Comparison of ENCODE assay signal across 1 cellular context in the genomic region with DNA sequence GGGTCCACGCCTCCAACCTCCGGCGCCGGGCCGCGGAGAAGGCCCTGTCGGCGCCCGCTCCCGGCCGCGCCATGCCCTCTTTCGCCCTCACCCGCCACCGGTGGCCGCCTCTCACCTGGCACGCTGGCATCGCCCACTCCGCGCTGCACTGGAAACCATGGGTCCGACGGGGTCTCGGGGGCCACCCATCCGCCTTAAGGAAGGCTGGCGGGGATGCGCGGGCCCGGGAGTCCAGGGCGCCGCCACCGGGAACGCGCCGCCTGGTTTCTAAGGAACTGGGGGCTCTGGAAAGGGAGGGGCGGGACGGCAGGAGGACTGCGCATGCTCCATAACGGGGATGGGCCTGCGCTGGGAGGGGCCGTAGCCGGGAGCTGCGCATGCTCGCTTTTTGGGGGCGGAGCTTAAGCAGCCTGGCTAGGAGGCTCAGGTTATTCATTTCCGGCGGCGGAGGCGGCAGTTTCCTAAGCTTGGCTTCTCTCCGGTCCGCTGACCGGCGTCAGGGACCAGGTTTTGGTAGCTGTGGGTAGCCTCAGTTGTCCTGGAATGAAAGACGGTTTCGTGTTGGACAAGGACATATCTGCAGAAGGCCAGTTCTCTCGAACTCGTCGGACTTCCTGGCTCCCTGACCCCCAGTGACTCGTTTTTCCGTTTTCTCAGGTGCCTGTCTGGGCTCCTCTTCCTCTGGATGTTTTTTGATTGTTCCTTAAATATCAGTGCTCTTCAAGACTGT.
A peak's percentile ranks its signal among the peaks of the same experiment; 100 is the strongest.
TF ChIP-seq lines count a peak whose summit lies in the region.

A gene with protein sequence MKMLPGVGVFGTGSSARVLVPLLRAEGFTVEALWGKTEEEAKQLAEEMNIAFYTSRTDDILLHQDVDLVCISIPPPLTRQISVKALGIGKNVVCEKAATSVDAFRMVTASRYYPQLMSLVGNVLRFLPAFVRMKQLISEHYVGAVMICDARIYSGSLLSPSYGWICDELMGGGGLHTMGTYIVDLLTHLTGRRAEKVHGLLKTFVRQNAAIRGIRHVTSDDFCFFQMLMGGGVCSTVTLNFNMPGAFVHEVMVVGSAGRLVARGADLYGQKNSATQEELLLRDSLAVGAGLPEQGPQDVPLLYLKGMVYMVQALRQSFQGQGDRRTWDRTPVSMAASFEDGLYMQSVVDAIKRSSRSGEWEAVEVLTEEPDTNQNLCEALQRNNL (minus strand): TSS at position 269 of the 730 bp plus-strand sequence. CDS start 33,601 bp downstream, outside the sequence.

TF ChIP-seq in HepG2, 621 proteins besides CTCF, POLR2A, EP300 and RAD21 (continued from another document and continues in another):
- TF ChIP-seq, protein P1, sequence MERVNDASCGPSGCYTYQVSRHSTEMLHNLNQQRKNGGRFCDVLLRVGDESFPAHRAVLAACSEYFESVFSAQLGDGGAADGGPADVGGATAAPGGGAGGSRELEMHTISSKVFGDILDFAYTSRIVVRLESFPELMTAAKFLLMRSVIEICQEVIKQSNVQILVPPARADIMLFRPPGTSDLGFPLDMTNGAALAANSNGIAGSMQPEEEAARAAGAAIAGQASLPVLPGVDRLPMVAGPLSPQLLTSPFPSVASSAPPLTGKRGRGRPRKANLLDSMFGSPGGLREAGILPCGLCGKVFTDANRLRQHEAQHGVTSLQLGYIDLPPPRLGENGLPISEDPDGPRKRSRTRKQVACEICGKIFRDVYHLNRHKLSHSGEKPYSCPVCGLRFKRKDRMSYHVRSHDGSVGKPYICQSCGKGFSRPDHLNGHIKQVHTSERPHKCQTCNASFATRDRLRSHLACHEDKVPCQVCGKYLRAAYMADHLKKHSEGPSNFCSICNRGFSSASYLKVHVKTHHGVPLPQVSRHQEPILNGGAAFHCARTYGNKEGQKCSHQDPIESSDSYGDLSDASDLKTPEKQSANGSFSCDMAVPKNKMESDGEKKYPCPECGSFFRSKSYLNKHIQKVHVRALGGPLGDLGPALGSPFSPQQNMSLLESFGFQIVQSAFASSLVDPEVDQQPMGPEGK (CRISPR knock-in tag; IDR thresholded peaks at IDR 0.05): peak; percentile 98
- TF ChIP-seq THAP11 (CRISPR knock-in tag; IDR thresholded peaks at IDR 0.05) (peak; percentile 83), SMARCC2 (IDR thresholded peaks at IDR 0.05) (no peak), ZNF317 (CRISPR knock-in tag; IDR thresholded peaks at IDR 0.05) (peak; percentile 82), MZF1 (CRISPR knock-in tag; IDR thresholded peaks at IDR 0.05; ENCODE audit: borderline replicate concordance) (no peak), FOXJ3 (CRISPR knock-in tag; IDR thresholded peaks at IDR 0.05; ENCODE audit: borderline replicate concordance) (no peak), MBD4 (IDR thresholded peaks at IDR 0.05; ENCODE audit: borderline replicate concordance, low read length) (no peak), ZNF24 (IDR thresholded peaks at IDR 0.05) (no peak), ZC3H13 (CRISPR knock-in tag; IDR thresholded peaks at IDR 0.05) (peak; percentile 25), NFYB (CRISPR knock-in tag; IDR thresholded peaks at IDR 0.05) (no peak), TBL1XR1 (IDR thresholded peaks at IDR 0.05; ENCODE audit: borderline replicate concordance, low read length, partially characterized antibody) (no peak), ZNF761 (CRISPR knock-in tag; conservative IDR thresholded peaks at IDR 0.05) (no peak), ZNF790 (CRISPR knock-in tag; IDR thresholded peaks at IDR 0.05; ENCODE audit: borderline replicate concordance) (no peak; the same call in 1 of the 2 replicates), NR2F2 (IDR thresholded peaks at IDR 0.05; ENCODE audit: borderline replicate concordance, low read depth) (peak; percentile 12; the same call in 1 of the 2 replicates), FOXC1 (CRISPR knock-in tag; IDR thresholded peaks at IDR 0.05; ENCODE audit: borderline replicate concordance) (peak; percentile 56), GATAD2A (CRISPR knock-in tag; IDR thresholded peaks at IDR 0.05) (peak; percentile 13; the same call in 1 of the 2 replicates), ZNF724P (CRISPR knock-in tag; IDR thresholded peaks at IDR 0.05; ENCODE audit: borderline replicate concordance) (peak; percentile 66; the same call in 1 of the 2 replicates), HMG20A (CRISPR knock-in tag; IDR thresholded peaks at IDR 0.05; ENCODE audit: borderline replicate concordance) (no peak), ZNF703 (CRISPR knock-in tag; IDR thresholded peaks at IDR 0.05; ENCODE audit: borderline replicate concordance) (no peak), ZNF225 (CRISPR knock-in tag; IDR thresholded peaks at IDR 0.05) (peak; percentile 66; the same call in 1 of the 2 replicates), GATA4 (IDR thresholded peaks at IDR 0.05; ENCODE audit: borderline replicate concordance, low read depth) (peak; percentile 87; the same call in 1 of the 2 replicates), CCAR2 (optimal IDR thresholded peaks at IDR 0.05; ENCODE audit: low read depth, low read length) (no peak), EZH2 (conservative IDR thresholded peaks at IDR 0.05; ENCODE audit: low read depth, low read length) (no peak), ATAD3A (CRISPR knock-in tag; IDR thresholded peaks at IDR 0.05) (no peak), GFI1 (CRISPR knock-in tag; IDR thresholded peaks at IDR 0.05; ENCODE audit: borderline replicate concordance) (no peak; the same call in 1 of the 2 replicates), NR2F6 (IDR thresholded peaks at IDR 0.05) (no peak; the same call in 1 of the 2 replicates), NR2F6 (CRISPR knock-in tag; IDR thresholded peaks at IDR 0.05) (no peak; the same call in 1 of the 2 replicates), SP5 (CRISPR knock-in tag; IDR thresholded peaks at IDR 0.05; ENCODE audit: borderline replicate concordance, low read depth) (no peak), TSC22D2 (CRISPR knock-in tag; IDR thresholded peaks at IDR 0.05; ENCODE audit: borderline replicate concordance) (no peak; the same call in 1 of the 2 replicates), ETV6 (CRISPR knock-in tag; conservative IDR thresholded peaks at IDR 0.05) (0 out of 2 replicates have a peak, but pooled peaks have one; percentile 25), KMT2B (CRISPR knock-in tag; IDR thresholded peaks at IDR 0.05) (peak; percentile 93), ZNF432 (CRISPR knock-in tag; IDR thresholded peaks at IDR 0.05; ENCODE audit: borderline replicate concordance) (no peak), ZBTB7B (CRISPR knock-in tag; IDR thresholded peaks at IDR 0.05) (peak; percentile 72), SP1 (IDR thresholded peaks at IDR 0.05) (no peak), SP1 (CRISPR knock-in tag; IDR thresholded peaks at IDR 0.05) (peak; percentile 82), REPIN1 (CRISPR knock-in tag; IDR thresholded peaks at IDR 0.05; ENCODE audit: borderline replicate concordance, low read depth) (peak; percentile 39; the same call in 1 of the 2 replicates)
- TF ChIP-seq, protein P2, sequence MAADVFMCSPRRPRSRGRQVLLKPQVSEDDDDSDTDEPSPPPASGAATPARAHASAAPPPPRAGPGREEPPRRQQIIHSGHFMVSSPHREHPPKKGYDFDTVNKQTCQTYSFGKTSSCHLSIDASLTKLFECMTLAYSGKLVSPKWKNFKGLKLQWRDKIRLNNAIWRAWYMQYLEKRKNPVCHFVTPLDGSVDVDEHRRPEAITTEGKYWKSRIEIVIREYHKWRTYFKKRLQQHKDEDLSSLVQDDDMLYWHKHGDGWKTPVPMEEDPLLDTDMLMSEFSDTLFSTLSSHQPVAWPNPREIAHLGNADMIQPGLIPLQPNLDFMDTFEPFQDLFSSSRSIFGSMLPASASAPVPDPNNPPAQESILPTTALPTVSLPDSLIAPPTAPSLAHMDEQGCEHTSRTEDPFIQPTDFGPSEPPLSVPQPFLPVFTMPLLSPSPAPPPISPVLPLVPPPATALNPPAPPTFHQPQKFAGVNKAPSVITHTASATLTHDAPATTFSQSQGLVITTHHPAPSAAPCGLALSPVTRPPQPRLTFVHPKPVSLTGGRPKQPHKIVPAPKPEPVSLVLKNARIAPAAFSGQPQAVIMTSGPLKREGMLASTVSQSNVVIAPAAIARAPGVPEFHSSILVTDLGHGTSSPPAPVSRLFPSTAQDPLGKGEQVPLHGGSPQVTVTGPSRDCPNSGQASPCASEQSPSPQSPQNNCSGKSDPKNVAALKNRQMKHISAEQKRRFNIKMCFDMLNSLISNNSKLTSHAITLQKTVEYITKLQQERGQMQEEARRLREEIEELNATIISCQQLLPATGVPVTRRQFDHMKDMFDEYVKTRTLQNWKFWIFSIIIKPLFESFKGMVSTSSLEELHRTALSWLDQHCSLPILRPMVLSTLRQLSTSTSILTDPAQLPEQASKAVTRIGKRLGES (CRISPR knock-in tag; IDR thresholded peaks at IDR 0.05; ENCODE audit: borderline replicate concordance): no peak
- TF ChIP-seq, protein P3, sequence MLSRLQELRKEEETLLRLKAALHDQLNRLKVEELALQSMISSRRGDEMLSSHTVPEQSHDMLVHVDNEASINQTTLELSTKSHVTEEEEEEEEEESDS (CRISPR knock-in tag; IDR thresholded peaks at IDR 0.05; ENCODE audit: borderline replicate concordance): no peak
- TF ChIP-seq, protein P4, sequence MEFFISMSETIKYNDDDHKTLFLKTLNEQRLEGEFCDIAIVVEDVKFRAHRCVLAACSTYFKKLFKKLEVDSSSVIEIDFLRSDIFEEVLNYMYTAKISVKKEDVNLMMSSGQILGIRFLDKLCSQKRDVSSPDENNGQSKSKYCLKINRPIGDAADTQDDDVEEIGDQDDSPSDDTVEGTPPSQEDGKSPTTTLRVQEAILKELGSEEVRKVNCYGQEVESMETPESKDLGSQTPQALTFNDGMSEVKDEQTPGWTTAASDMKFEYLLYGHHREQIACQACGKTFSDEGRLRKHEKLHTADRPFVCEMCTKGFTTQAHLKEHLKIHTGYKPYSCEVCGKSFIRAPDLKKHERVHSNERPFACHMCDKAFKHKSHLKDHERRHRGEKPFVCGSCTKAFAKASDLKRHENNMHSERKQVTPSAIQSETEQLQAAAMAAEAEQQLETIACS (CRISPR knock-in tag; IDR thresholded peaks at IDR 0.05): peak; percentile 94
- TF ChIP-seq, protein P5, sequence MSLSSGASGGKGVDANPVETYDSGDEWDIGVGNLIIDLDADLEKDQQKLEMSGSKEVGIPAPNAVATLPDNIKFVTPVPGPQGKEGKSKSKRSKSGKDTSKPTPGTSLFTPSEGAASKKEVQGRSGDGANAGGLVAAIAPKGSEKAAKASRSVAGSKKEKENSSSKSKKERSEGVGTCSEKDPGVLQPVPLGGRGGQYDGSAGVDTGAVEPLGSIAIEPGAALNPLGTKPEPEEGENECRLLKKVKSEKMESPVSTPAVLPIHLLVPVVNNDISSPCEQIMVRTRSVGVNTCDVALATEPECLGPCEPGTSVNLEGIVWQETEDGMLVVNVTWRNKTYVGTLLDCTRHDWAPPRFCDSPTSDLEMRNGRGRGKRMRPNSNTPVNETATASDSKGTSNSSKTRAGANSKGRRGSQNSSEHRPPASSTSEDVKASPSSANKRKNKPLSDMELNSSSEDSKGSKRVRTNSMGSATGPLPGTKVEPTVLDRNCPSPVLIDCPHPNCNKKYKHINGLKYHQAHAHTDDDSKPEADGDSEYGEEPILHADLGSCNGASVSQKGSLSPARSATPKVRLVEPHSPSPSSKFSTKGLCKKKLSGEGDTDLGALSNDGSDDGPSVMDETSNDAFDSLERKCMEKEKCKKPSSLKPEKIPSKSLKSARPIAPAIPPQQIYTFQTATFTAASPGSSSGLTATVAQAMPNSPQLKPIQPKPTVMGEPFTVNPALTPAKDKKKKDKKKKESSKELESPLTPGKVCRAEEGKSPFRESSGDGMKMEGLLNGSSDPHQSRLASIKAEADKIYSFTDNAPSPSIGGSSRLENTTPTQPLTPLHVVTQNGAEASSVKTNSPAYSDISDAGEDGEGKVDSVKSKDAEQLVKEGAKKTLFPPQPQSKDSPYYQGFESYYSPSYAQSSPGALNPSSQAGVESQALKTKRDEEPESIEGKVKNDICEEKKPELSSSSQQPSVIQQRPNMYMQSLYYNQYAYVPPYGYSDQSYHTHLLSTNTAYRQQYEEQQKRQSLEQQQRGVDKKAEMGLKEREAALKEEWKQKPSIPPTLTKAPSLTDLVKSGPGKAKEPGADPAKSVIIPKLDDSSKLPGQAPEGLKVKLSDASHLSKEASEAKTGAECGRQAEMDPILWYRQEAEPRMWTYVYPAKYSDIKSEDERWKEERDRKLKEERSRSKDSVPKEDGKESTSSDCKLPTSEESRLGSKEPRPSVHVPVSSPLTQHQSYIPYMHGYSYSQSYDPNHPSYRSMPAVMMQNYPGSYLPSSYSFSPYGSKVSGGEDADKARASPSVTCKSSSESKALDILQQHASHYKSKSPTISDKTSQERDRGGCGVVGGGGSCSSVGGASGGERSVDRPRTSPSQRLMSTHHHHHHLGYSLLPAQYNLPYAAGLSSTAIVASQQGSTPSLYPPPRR (CRISPR knock-in tag; IDR thresholded peaks at IDR 0.05; ENCODE audit: borderline replicate concordance): no peak
- TF ChIP-seq, protein P6, sequence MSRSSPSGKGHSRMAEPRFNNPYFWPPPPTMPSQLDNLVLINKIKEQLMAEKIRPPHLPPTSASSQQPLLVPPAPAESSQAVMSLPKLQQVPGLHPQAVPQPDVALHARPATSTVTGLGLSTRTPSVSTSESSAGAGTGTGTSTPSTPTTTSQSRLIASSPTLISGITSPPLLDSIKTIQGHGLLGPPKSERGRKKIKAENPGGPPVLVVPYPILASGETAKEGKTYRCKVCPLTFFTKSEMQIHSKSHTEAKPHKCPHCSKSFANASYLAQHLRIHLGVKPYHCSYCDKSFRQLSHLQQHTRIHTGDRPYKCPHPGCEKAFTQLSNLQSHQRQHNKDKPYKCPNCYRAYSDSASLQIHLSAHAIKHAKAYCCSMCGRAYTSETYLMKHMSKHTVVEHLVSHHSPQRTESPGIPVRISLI (CRISPR knock-in tag; IDR thresholded peaks at IDR 0.05; ENCODE audit: borderline replicate concordance): no peak
- TF ChIP-seq, protein P7, sequence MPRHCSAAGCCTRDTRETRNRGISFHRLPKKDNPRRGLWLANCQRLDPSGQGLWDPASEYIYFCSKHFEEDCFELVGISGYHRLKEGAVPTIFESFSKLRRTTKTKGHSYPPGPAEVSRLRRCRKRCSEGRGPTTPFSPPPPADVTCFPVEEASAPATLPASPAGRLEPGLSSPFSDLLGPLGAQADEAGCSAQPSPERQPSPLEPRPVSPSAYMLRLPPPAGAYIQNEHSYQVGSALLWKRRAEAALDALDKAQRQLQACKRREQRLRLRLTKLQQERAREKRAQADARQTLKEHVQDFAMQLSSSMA (CRISPR knock-in tag; IDR thresholded peaks at IDR 0.05): no peak
- TF ChIP-seq, protein P8, sequence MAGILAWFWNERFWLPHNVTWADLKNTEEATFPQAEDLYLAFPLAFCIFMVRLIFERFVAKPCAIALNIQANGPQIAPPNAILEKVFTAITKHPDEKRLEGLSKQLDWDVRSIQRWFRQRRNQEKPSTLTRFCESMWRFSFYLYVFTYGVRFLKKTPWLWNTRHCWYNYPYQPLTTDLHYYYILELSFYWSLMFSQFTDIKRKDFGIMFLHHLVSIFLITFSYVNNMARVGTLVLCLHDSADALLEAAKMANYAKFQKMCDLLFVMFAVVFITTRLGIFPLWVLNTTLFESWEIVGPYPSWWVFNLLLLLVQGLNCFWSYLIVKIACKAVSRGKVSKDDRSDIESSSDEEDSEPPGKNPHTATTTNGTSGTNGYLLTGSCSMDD (CRISPR knock-in tag; IDR thresholded peaks at IDR 0.05): no peak
- TF ChIP-seq, protein P9, sequence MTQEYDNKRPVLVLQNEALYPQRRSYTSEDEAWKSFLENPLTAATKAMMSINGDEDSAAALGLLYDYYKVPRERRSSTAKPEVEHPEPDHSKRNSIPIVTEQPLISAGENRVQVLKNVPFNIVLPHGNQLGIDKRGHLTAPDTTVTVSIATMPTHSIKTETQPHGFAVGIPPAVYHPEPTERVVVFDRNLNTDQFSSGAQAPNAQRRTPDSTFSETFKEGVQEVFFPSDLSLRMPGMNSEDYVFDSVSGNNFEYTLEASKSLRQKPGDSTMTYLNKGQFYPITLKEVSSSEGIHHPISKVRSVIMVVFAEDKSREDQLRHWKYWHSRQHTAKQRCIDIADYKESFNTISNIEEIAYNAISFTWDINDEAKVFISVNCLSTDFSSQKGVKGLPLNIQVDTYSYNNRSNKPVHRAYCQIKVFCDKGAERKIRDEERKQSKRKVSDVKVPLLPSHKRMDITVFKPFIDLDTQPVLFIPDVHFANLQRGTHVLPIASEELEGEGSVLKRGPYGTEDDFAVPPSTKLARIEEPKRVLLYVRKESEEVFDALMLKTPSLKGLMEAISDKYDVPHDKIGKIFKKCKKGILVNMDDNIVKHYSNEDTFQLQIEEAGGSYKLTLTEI (CRISPR knock-in tag; conservative IDR thresholded peaks at IDR 0.05): no peak
